ENCODE assay signal across 8 cellular contexts in genomic region chr9:105053209-105053652, GRCh38.
DNase-seq lines count a peak whose midpoint lies in the region; ATAC-seq, FAIRE-seq and TF ChIP-seq lines count a peak whose summit lies in the region.

No MANE protein-coding gene starts in this region.

- CTCF ChIA-PET in activated CD4-positive, alpha-beta memory T cell treated with anti-CD3 and anti-CD28 coated beads for 36 hours (lab: Charles Lee) = no interaction called here

- peak overlapping the region; percentile 43 for H3K27ac Mint-ChIP-seq in activated CD4-positive, alpha-beta memory T cell treated with anti-CD3 and anti-CD28 coated beads for 36 hours

- intact Hi-C loops in activated CD4-positive, alpha-beta memory T cell treated with anti-CD3 and anti-CD28 coated beads for 36 hours (cut with micrococcal nuclease) = loop anchor here (1.0 to 2.0 kb wide), 8 partner anchors 10 to 127 kb away; no protein-coding TSS in a partner anchor

- ATAC-seq in HG02884 (IDR thresholded peaks at IDR 0.05; ENCODE audit: unreplicated experiment) = peak; percentile 85
- ATAC-seq in GM18517 (IDR thresholded peaks at IDR 0.05; ENCODE audit: unreplicated experiment) = no peak
- no peak for ATAC-seq in HG03469 (IDR thresholded peaks at IDR 0.05; ENCODE audit: unreplicated experiment)

- H3K9me3 Mint-ChIP-seq in activated CD4-positive, alpha-beta memory T cell treated with anti-CD3 and anti-CD28 coated beads for 36 hours = no peaks in the 10 kb centered on the region

- no peak for TF ChIP-seq CTCF in D721Med (IDR thresholded peaks at IDR 0.05; ENCODE audit: insufficient read depth, missing control alignments)

- H3K4me1 Mint-ChIP-seq in activated CD4-positive, alpha-beta memory T cell treated with anti-CD3 and anti-CD28 coated beads for 36 hours (ENCODE audit: low read depth) = peaks cover 36% of the 10 kb centered on the region

- DNase-seq in GM03348 (ENCODE audit: low spot score) (peak; percentile 62), kidney glomerular epithelial cell (lab: John Stamatoyannopoulos, UW) (peak; percentile 31), D721Med (ENCODE audit: insufficient read length, low spot score) (no peak), Ammon's horn (ENCODE audit: low spot score) (no peak)
- peak; percentile 83 for DNase-seq in activated CD4-positive, alpha-beta memory T cell treated with anti-CD3 and anti-CD28 coated beads for 36 hours

- H3K27me3 Mint-ChIP-seq in activated CD4-positive, alpha-beta memory T cell treated with anti-CD3 and anti-CD28 coated beads for 36 hours = no peaks in the 10 kb centered on the region

- no peaks in the 10 kb centered on the region for H3K36me3 Mint-ChIP-seq in activated CD4-positive, alpha-beta memory T cell treated with anti-CD3 and anti-CD28 coated beads for 36 hours

- no peak for FAIRE-seq in D721Med (lab: Jason Lieb, UNC)

- POLR2A ChIA-PET in activated CD4-positive, alpha-beta memory T cell treated with anti-CD3 and anti-CD28 coated beads for 36 hours (lab: Charles Lee) = interaction anchor here (1.3 to 2.1 kb wide), 2 partner anchors 62 to 126 kb away, joined by 5 to 7 read pairs; no protein-coding TSS in a partner anchor

- no peak overlapping the region for H3K4me3 Mint-ChIP-seq in activated CD4-positive, alpha-beta memory T cell treated with anti-CD3 and anti-CD28 coated beads for 36 hours

Comparison
In these comparisons a context has a peak if more than half of its experiments do, and no peak if none do; other contexts are left out.
1. DNase-seq: peak in GM03348 (single experiment), activated CD4-positive, alpha-beta memory T cell treated with anti-CD3 and anti-CD28 coated beads for 36 hours (single experiment) and kidney glomerular epithelial cell (single experiment); none in D721Med (single experiment) and Ammon's horn (single experiment).